Comparison of ENCODE assay signal across 13 cellular contexts in the genomic region with DNA sequence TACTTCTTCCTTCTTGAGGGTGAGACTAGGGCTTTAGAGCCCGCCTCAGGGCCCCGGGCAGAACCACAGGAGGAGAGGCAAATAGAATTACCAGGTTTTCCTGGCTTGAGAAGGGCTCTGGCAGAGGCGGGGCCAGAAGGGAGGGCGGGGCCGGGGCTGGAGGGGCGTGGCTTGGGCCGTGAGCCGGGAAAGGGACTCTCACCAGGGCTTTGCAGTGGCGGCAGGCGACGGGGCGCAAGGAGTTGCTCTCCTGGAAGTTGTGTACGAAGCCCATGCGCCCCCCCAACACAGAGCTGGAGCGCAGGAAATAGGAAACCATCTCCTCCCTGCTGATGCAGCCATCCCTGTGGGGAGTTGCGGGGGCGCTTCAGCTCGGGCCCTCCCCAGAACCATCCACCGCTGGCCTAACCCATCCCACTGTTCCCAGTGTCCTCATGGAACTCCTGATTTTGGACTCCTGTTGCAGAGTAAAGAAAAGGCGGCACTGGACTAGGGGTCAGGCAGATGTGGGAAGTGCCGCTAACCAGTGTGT. TPM values are rescaled to one million over a fixed set of nuclear protein-coding genes. Genes with fewer than 3 reads are reported as not detected.
DNase-seq lines count a peak whose midpoint lies in the region; ATAC-seq, FAIRE-seq and TF ChIP-seq lines count a peak whose summit lies in the region.
"Had no signal": no experiment of that assay in that cellular context is flagged by ENCODE, and none has a peak within 500 bp of the region (broad histone marks: within the 10 kb centered on the region; RNA-seq: fewer than 3 reads in every experiment).

No MANE protein-coding gene starts in this region.

- H3K9me3 ChIP-seq in pancreas = no peaks in the 10 kb centered on the region
- H3K9me3 ChIP-seq: BLaER1 had no signal

- H3K4me1 ChIP-seq in pancreas = no peaks in the 10 kb centered on the region

- peaks cover 13% of the 10 kb centered on the region for H3K4me1 Mint-ChIP-seq in activated CD4-positive, alpha-beta T cell treated with anti-CD3 and anti-CD28 coated beads, Interleukin-2, amount 10 ng/mL, durations not matched to agents 7 days and 5 days

- H3K9me3 Mint-ChIP-seq in activated CD4-positive, alpha-beta T cell treated with anti-CD3 and anti-CD28 coated beads, Interleukin-2, amount 10 ng/mL, durations not matched to agents 7 days and 5 days = no peaks in the 10 kb centered on the region
- H3K9me3 Mint-ChIP-seq: dendritic cell treated with granulocyte-macrophage colony-stimulating factor and Interleukin-4, amounts not matched to agents 40 ng/mL and 50 ng/mL, for 4 days had no signal

- H3K27ac ChIP-seq in pancreas = no peak overlapping the region
- H3K27ac ChIP-seq: BLaER1 had no signal

- no peaks in the 10 kb centered on the region for H3K27me3 Mint-ChIP-seq in activated CD4-positive, alpha-beta T cell treated with anti-CD3 and anti-CD28 coated beads, Interleukin-2, amount 10 ng/mL, durations not matched to agents 7 days and 5 days

- POLR2A ChIA-PET in activated CD4-positive, alpha-beta T cell treated with anti-CD3 and anti-CD28 coated beads, Interleukin-2, amount 10 ng/mL, durations not matched to agents 7 days and 5 days (lab: Charles Lee) = no interaction called here

- no peak for FAIRE-seq in pancreas (lab: Jason Lieb, UNC)

- peak; percentile 45 to 49 for DNase-seq in activated CD4-positive, alpha-beta T cell treated with anti-CD3 and anti-CD28 coated beads, Interleukin-2, amount 50 U/mL, for 48 hours
- DNase-seq in activated CD4-positive, alpha-beta T cell treated with anti-CD3 and anti-CD28 coated beads, Interleukin-2, amount 10 ng/mL, durations not matched to agents 7 days and 5 days = no peak
- DNase-seq in NCI-H69 (lab: John Stamatoyannopoulos, UW) = peak; percentile 55
- DNase-seq in ecto neural progenitor cell (ENCODE audit: low spot score) = peak; percentile 92
- DNase-seq in pancreas = peak in 4 of 6 donors; percentile 64 to 85 (median 67)
- no peak for DNase-seq in DMS 273 (lab: John Stamatoyannopoulos, UW; ENCODE audit: unreplicated experiment)
- no peak for DNase-seq in activated effector memory CD4-positive, alpha-beta T cell treated with anti-CD3 and anti-CD28 coated beads, Interleukin-2, amount 50 U/mL, for 16 hours
- DNase-seq: activated CD8-positive, alpha-beta memory T cell treated with anti-CD3 and anti-CD28 coated beads, Interleukin-2, amount 50 U/mL, for 4 hours; NCI-H1436 treated with DMSO at 0.1 percent for 48 hours had no signal

- peak; percentile 68 to 94 (median 86) for ATAC-seq in pancreas
- no peak for ATAC-seq in HG03571 (IDR thresholded peaks at IDR 0.05; ENCODE audit: unreplicated experiment)

- no peaks in the 10 kb centered on the region for H3K27me3 ChIP-seq in pancreas
- H3K27me3 ChIP-seq: BLaER1 had no signal

- no peaks in the 10 kb centered on the region for H3K36me3 ChIP-seq in pancreas

- H3K36me3 Mint-ChIP-seq in activated CD4-positive, alpha-beta T cell treated with anti-CD3 and anti-CD28 coated beads, Interleukin-2, amount 10 ng/mL, durations not matched to agents 7 days and 5 days (ENCODE audit: low read depth) = peaks cover 51% of the 10 kb centered on the region

- H3K4me3 Mint-ChIP-seq in activated CD4-positive, alpha-beta T cell treated with anti-CD3 and anti-CD28 coated beads, Interleukin-2, amount 10 ng/mL, durations not matched to agents 7 days and 5 days = no peak overlapping the region
- H3K4me3 Mint-ChIP-seq: dendritic cell treated with granulocyte-macrophage colony-stimulating factor and Interleukin-4, amounts not matched to agents 40 ng/mL and 50 ng/mL, for 4 days had no signal

- H3K27ac Mint-ChIP-seq in activated CD4-positive, alpha-beta T cell treated with anti-CD3 and anti-CD28 coated beads, Interleukin-2, amount 10 ng/mL, durations not matched to agents 7 days and 5 days = no peak overlapping the region
- H3K27ac Mint-ChIP-seq: dendritic cell treated with granulocyte-macrophage colony-stimulating factor and Interleukin-4, amounts not matched to agents 40 ng/mL and 50 ng/mL, for 4 days had no signal

- TF ChIP-seq CTCF in pancreas (IDR thresholded peaks at IDR 0.05) = no peak

- H3K4me3 ChIP-seq in pancreas = no peak overlapping the region
- H3K4me3 ChIP-seq: BLaER1 had no signal

- CTCF ChIA-PET in activated CD4-positive, alpha-beta T cell treated with anti-CD3 and anti-CD28 coated beads, Interleukin-2, amount 10 ng/mL, durations not matched to agents 7 days and 5 days (lab: Charles Lee) = interaction anchor here (0.8 kb wide), 1 partner anchor 41 kb away, joined by 3 read pairs; no protein-coding TSS in a partner anchor

- intact Hi-C loops in pancreas (cut with DNase I) = no loop called here

- WGBS in pancreas, 2 donors = 27 to 28% methylated on average over 18 to 21 of the region's 21 CpGs

RNA-seq across cellular contexts. Expression of a gene that starts 6.9 kb away (rescaled TPM):
- total RNA-seq in activated CD4-positive, alpha-beta T cell treated with anti-CD3 and anti-CD28 coated beads, Interleukin-2, amount 10 ng/mL, durations not matched to agents 7 days and 5 days = under 1 TPM; 0.07 to 0.15 TPM
- total RNA-seq in pancreas = 10 to 100 TPM in 1 of 6 donors, 1 to 10 TPM in 4, under 1 TPM in 1; 0.69 to 10.8 (median 2.2) TPM
- 1 to 10 TPM in 1 of 2 donors, under 1 TPM in 1; 0.89 to 2.8 TPM for polyA plus RNA-seq in pancreas

RNA-seq across cellular contexts. Expression of a gene that starts 14.0 kb away (rescaled TPM):
- 100 to 1,000 TPM; 293 to 300 TPM for total RNA-seq in activated CD4-positive, alpha-beta T cell treated with anti-CD3 and anti-CD28 coated beads, Interleukin-2, amount 10 ng/mL, durations not matched to agents 7 days and 5 days
- total RNA-seq in pancreas = 1 to 10 TPM in 5 of 6 donors, under 1 TPM in 1; 0.91 to 2.8 (median 2.2) TPM
- 10 to 100 TPM; 11.2 to 12.4 TPM for polyA plus RNA-seq in pancreas
- total RNA-seq: SK-MEL-5 had no signal

RNA-seq across cellular contexts. Expression of a gene that starts 29.9 kb away (rescaled TPM):
- total RNA-seq in activated CD4-positive, alpha-beta T cell treated with anti-CD3 and anti-CD28 coated beads, Interleukin-2, amount 10 ng/mL, durations not matched to agents 7 days and 5 days = 1 to 10 TPM; 3.9 to 4.3 TPM
- under 1 TPM; 0.19 to 0.55 (median 0.42) TPM for total RNA-seq in pancreas
- 1 to 10 TPM; 1.2 to 1.3 TPM for polyA plus RNA-seq in pancreas

RNA-seq across cellular contexts. Expression of a gene that starts 48.4 kb away (rescaled TPM):
- 100 to 1,000 TPM; 435 to 456 TPM for total RNA-seq in activated CD4-positive, alpha-beta T cell treated with anti-CD3 and anti-CD28 coated beads, Interleukin-2, amount 10 ng/mL, durations not matched to agents 7 days and 5 days
- 100 to 1,000 TPM in 5 of 6 donors, 10 to 100 TPM in 1; 99.8 to 153 (median 124) TPM for total RNA-seq in pancreas
- 100 to 1,000 TPM; 140 to 181 TPM for polyA plus RNA-seq in pancreas

Comparison
In these comparisons a context has a peak if more than half of its experiments do, and no peak if none do; other contexts are left out.
1. DNase-seq: peak in activated CD4-positive, alpha-beta T cell treated with anti-CD3 and anti-CD28 coated beads, Interleukin-2, amount 50 U/mL, for 48 hours (2 of 2), NCI-H69 (single experiment), ecto neural progenitor cell (single experiment) and pancreas (4 of 6); none in activated CD4-positive, alpha-beta T cell treated with anti-CD3 and anti-CD28 coated beads, Interleukin-2, amount 10 ng/mL, durations not matched to agents 7 days and 5 days (single experiment), DMS 273 (single experiment) and activated effector memory CD4-positive, alpha-beta T cell treated with anti-CD3 and anti-CD28 coated beads, Interleukin-2, amount 50 U/mL, for 16 hours (single experiment).
2. RNA of a gene that starts 14.0 kb away (total RNA-seq): 293 to 300 TPM in activated CD4-positive, alpha-beta T cell treated with anti-CD3 and anti-CD28 coated beads, Interleukin-2, amount 10 ng/mL, durations not matched to agents 7 days and 5 days; 0.91 to 2.8 TPM in pancreas; every median in the first group is over 10 times any median in the second.